ENCODE assay signal across 8 cellular contexts in the genomic region with DNA sequence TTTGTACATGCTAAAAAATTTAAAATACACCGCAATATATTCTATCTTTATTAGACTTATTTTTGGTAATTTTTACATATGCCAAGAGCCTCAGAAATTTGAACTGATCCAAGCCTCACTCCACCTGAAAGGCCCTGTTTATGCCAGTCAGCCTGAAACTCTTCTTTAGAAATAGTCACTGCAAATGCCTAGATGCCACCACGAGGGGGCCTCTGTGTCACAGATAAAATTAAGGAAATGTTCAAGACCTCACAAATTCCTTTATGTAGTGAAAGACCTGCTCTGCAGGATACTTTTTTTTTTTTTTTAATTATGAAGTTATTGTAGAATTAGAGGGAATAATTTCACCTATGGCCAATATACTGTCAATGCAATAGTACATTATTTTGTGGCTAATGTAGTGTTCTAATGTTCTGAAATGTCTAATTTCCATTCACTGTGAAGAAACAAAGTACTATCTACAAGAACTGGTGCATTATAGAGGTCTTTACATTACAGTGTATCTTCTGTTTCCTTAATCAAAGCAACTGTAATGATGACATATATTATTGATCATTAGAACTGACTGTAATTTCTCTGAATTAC.
DNase-seq lines count a peak whose midpoint lies in the region; ATAC-seq and TF ChIP-seq lines count a peak whose summit lies in the region.

No MANE protein-coding gene starts in this region.

- no peaks in the 10 kb centered on the region for H3K79me2 ChIP-seq in OCI-LY3 (ENCODE audit: low read length)
- no peaks in the 10 kb centered on the region for H3K79me2 ChIP-seq in fibroblast of lung (ENCODE audit: control insufficient read depth, insufficient read depth, low read length)

- BruUV-seq in A673 (replicated peaks; lab: Mats Ljungman, UMichigan), result no TSS peak

- peak; percentile 69 for ATAC-seq in GM18517 (IDR thresholded peaks at IDR 0.05; ENCODE audit: unreplicated experiment)
- ATAC-seq in HG03280 (IDR thresholded peaks at IDR 0.05; ENCODE audit: unreplicated experiment), result peak; percentile 66

- WGBS in testis, 2 donors, result 33 to 38% methylated on average over 2 of the region's 2 CpGs

- CTCF ChIA-PET in A673 (lab: Charles Lee), result no interaction called here

- POLR2A ChIA-PET in A673 (lab: Charles Lee; ENCODE audit: low non-redundant PET), result no interaction called here

- H3K4me3 ChIP-seq in A673 (ENCODE audit: low read depth, low read length, poor library complexity, severe bottlenecking), result no peak overlapping the region
- H3K4me3 ChIP-seq in OCI-LY3 (ENCODE audit: low read length), result no peak overlapping the region
- no peak overlapping the region for H3K4me3 ChIP-seq in fibroblast of lung (replicated peaks in 1 of 4; ENCODE audit: control extremely low read depth in 1 of 4, insufficient read depth in 1 of 4, low read depth in 3 of 4, low read length in 4 of 4)
- no peak overlapping the region for H3K4me3 ChIP-seq in testis

- H2AFZ ChIP-seq in OCI-LY3 (ENCODE audit: low read depth, low read length) (no peak overlapping the region), fibroblast of lung (ENCODE audit: low read length) (no peak overlapping the region)

- no peak overlapping the region for H3K4me2 ChIP-seq in OCI-LY3 (ENCODE audit: low read length)
- H3K4me2 ChIP-seq in fibroblast of lung (ENCODE audit: extremely low read depth, insufficient read depth, low read length), result no peak overlapping the region

- H3K27ac ChIP-seq in A673 (ENCODE audit: low read depth, low read length, poor library complexity, severe bottlenecking) (no peak overlapping the region), OCI-LY3 (ENCODE audit: low read length) (no peak overlapping the region), fibroblast of lung (ENCODE audit: insufficient read depth, low read length) (no peak overlapping the region), testis (no peak overlapping the region)

- H3K9me3 ChIP-seq in A673 (ENCODE audit: low read depth, low read length, poor library complexity, severe bottlenecking) (no peaks in the 10 kb centered on the region), OCI-LY3 (ENCODE audit: insufficient read depth, low read length) (no peaks in the 10 kb centered on the region), fibroblast of lung (ENCODE audit: control insufficient read depth, insufficient read depth, low read depth, low read length) (no peaks in the 10 kb centered on the region), testis (no peaks in the 10 kb centered on the region)

- no peak overlapping the region for H3K9ac ChIP-seq in OCI-LY3 (ENCODE audit: low read length)
- no peak overlapping the region for H3K9ac ChIP-seq in fibroblast of lung (ENCODE audit: insufficient read depth, low read length)

- TF ChIP-seq CTCF in A673 (conservative IDR thresholded peaks at IDR 0.05; ENCODE audit: low read depth, low read length) (peak; percentile 74), OCI-LY3 (IDR thresholded peaks at IDR 0.05; ENCODE audit: low read depth, low read length) (peak; percentile 82), fibroblast of lung (conservative IDR thresholded peaks at IDR 0.05 in 1 of 2, IDR thresholded peaks at IDR 0.05 in 1 of 2; ENCODE audit: low read depth in 1 of 2, low read length in 2 of 2) (peak; percentile 30 to 67), testis (IDR thresholded peaks at IDR 0.05) (peak; percentile 57 to 68 (median 64))

- no peak for TF ChIP-seq POLR2A in testis (IDR thresholded peaks at IDR 0.05)

- H3K4me1 ChIP-seq in A673 (ENCODE audit: insufficient read depth, low read length, poor library complexity, severe bottlenecking), result no peaks in the 10 kb centered on the region
- peaks cover 33% of the 10 kb centered on the region for H3K4me1 ChIP-seq in OCI-LY3 (ENCODE audit: low read length)
- no peaks in the 10 kb centered on the region for H3K4me1 ChIP-seq in fibroblast of lung (ENCODE audit: control insufficient read depth, extremely low read depth, insufficient read depth, low read length)
- H3K4me1 ChIP-seq in testis, result no peaks in the 10 kb centered on the region

- intact Hi-C loops in A673 (cut with micrococcal nuclease; ENCODE audit: unreplicated experiment), result loop anchor here (2.0 kb wide), 1 partner anchor 48 kb away; no protein-coding TSS in a partner anchor
- intact Hi-C loops in testis (cut with DNase I; ENCODE audit: low total_unique reads), result no loop called here

- H3K36me3 ChIP-seq in A673 (ENCODE audit: insufficient read depth, low read length, poor library complexity, severe bottlenecking), result no peaks in the 10 kb centered on the region
- no peaks in the 10 kb centered on the region for H3K36me3 ChIP-seq in OCI-LY3 (replicated peaks; ENCODE audit: low read depth, low read length)
- no peaks in the 10 kb centered on the region for H3K36me3 ChIP-seq in fibroblast of lung (ENCODE audit: control insufficient read depth, insufficient read depth, low read length)
- no peaks in the 10 kb centered on the region for H3K36me3 ChIP-seq in testis (ENCODE audit: low read depth, missing control alignments)

- H3K27me3 ChIP-seq in A673 (replicated peaks; ENCODE audit: insufficient read depth, low read depth, low read length, poor library complexity) (no peaks in the 10 kb centered on the region), OCI-LY3 (ENCODE audit: low read depth, low read length) (no peaks in the 10 kb centered on the region), fibroblast of lung (ENCODE audit: control insufficient read depth, insufficient read depth, low read length) (no peaks in the 10 kb centered on the region), testis (no peaks in the 10 kb centered on the region)

- peak; percentile 61 for DNase-seq in A673 (ENCODE audit: low spot score)
- DNase-seq in activated T-cell treated with anti-CD3 and anti-CD28 coated beads, Interleukin-2, amount 50 U/mL, for 1 hour, result peak; percentile 73
- peak; percentile 37 to 40 for DNase-seq in fibroblast of lung (ENCODE audit: low read depth in 2 of 2)
- peak in 49 of 56 donors; percentile 3 to 88 (median 53) for DNase-seq in nucleus accumbens (lab: John Stamatoyannopoulos, UW)
- peak; percentile 89 for DNase-seq in testis

- H4K20me1 ChIP-seq in OCI-LY3 (ENCODE audit: insufficient read depth, low read length) (no peaks in the 10 kb centered on the region), fibroblast of lung (ENCODE audit: control insufficient read depth, extremely low read depth, insufficient read depth, low read length) (no peaks in the 10 kb centered on the region)

Comparison
In these comparisons a context has a peak if more than half of its experiments do, and no peak if none do; other contexts are left out.
1. DNase-seq: peak in every context shown above with its lines; median percentile 89 in testis; 73 in activated T-cell treated with anti-CD3 and anti-CD28 coated beads, Interleukin-2, amount 50 U/mL, for 1 hour; 61 in A673; 53 in nucleus accumbens; 38 in fibroblast of lung.